Comparison of ENCODE assay signal across 8 cellular contexts in genomic region chr13:19927117-19927734, GRCh38. TPM values are rescaled to one million over a fixed set of nuclear protein-coding genes. Genes with fewer than 3 reads are reported as not detected.
DNase-seq lines count a peak whose midpoint lies in the region; ATAC-seq and TF ChIP-seq lines count a peak whose summit lies in the region.

No MANE protein-coding gene starts in this region.

- TF ChIP-seq POLR2A in uterus (IDR thresholded peaks at IDR 0.05) = no peak

- intact Hi-C loops in uterus (cut with DNase I; ENCODE audit: low total_unique reads) = no loop called here

- H2AFZ ChIP-seq in SK-N-SH (ENCODE audit: low read depth) = no peak overlapping the region

- no peak overlapping the region for H3K9ac ChIP-seq in SK-N-SH

- no peak overlapping the region for H3K27ac ChIP-seq in SK-N-SH (ENCODE audit: low read depth in 2 of 2, low read length in 1 of 2)
- H3K27ac ChIP-seq in uterus = no peak overlapping the region

- ATAC-seq in GM18873 (IDR thresholded peaks at IDR 0.05; ENCODE audit: low FRiP score, unreplicated experiment) (no peak), GM21717 (IDR thresholded peaks at IDR 0.05; ENCODE audit: unreplicated experiment) (no peak)

- POLR2A ChIA-PET in SK-N-SH (lab: Yijun Ruan, JAX) = no interaction called here

- DNase-seq in AG20443 (ENCODE audit: low spot score) (peak; percentile 19), HCEC 1CT (peak; percentile 34), SK-N-SH (no peak), iPS-NIHi11 (ENCODE audit: low spot score) (peak; percentile 37), uterus (no peak)
- no peak for DNase-seq in stimulated activated CD4-positive, alpha-beta T cell treated with anti-CD3 and anti-CD28 coated beads, Interleukin-4, amount 100 ng/mL, for 1 hour

- no peaks in the 10 kb centered on the region for H3K9me2 ChIP-seq in SK-N-SH

- H3K36me3 ChIP-seq in SK-N-SH (replicated peaks in 1 of 2; ENCODE audit: control insufficient read depth in 1 of 2, insufficient read depth in 2 of 2, low read length in 1 of 2) (no peaks in the 10 kb centered on the region), uterus (no peaks in the 10 kb centered on the region)

- no peak overlapping the region for H3K4me2 ChIP-seq in SK-N-SH

- TF ChIP-seq CTCF in SK-N-SH (IDR thresholded peaks at IDR 0.05) (peak; percentile 57), uterus (IDR thresholded peaks at IDR 0.05) (peak; percentile 11 to 51 (median 28))

- H3F3A ChIP-seq in SK-N-SH (replicated peaks; ENCODE audit: insufficient read depth) = no peaks in the 10 kb centered on the region

- H3K79me2 ChIP-seq in SK-N-SH (ENCODE audit: insufficient read depth) = no peaks in the 10 kb centered on the region

- H4K20me1 ChIP-seq in SK-N-SH (ENCODE audit: insufficient read depth) = no peaks in the 10 kb centered on the region

- CTCF ChIA-PET in SK-N-SH (lab: Yijun Ruan, JAX) = interaction anchor here (0.6 to 1.4 kb wide), 6 partner anchors 16 to 218 kb away, joined by 3 read pairs; no protein-coding TSS in a partner anchor

- H3K4me1 ChIP-seq in SK-N-SH (ENCODE audit: control insufficient read depth in 1 of 2, insufficient read depth in 2 of 2, low read depth in 1 of 2, low read length in 1 of 2) (no peaks in the 10 kb centered on the region), uterus (no peaks in the 10 kb centered on the region)

- peak; percentile 46 for TF ChIP-seq RAD21 in SK-N-SH (IDR thresholded peaks at IDR 0.05; ENCODE audit: low read length)

- H3K9me3 ChIP-seq in SK-N-SH = no peaks in the 10 kb centered on the region
- no peaks in the 10 kb centered on the region for H3K9me3 ChIP-seq in uterus

- H3K4me3 ChIP-seq in SK-N-SH (ENCODE audit: low read depth in 2 of 2, low read length in 1 of 2) (no peak overlapping the region), uterus (no peak overlapping the region)

- no peaks in the 10 kb centered on the region for H3K27me3 ChIP-seq in SK-N-SH (ENCODE audit: insufficient read depth)
- no peaks in the 10 kb centered on the region for H3K27me3 ChIP-seq in uterus

- TF ChIP-seq EP300 in SK-N-SH (IDR thresholded peaks at IDR 0.05; ENCODE audit: borderline replicate concordance in 1 of 2, low read depth in 1 of 2, low read length in 1 of 2) = no peak

- WGBS in SK-N-SH (ENCODE audit: low lambda C conversion rate) = 58% methylated on average over 4 of the region's 4 CpGs

TF ChIP-seq in SK-N-SH, 30 proteins besides CTCF, POLR2A, EP300 and RAD21:
- peak; percentile 17; the same call in 1 of the 2 replicates for TF ChIP-seq SMC3 (IDR thresholded peaks at IDR 0.05; ENCODE audit: low read depth, low read length)
- TF ChIP-seq, protein P1, sequence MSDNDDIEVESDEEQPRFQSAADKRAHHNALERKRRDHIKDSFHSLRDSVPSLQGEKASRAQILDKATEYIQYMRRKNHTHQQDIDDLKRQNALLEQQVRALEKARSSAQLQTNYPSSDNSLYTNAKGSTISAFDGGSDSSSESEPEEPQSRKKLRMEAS (IDR thresholded peaks at IDR 0.05; ENCODE audit: low read depth) = no peak

RNA-seq across cellular contexts. Expression of gene ZMYM2, which starts 31.3 kb away (rescaled TPM):
- 11.5 and 15.8 TPM in 2 replicates for polyA plus RNA-seq in SK-N-SH (2012; rRNA removed)
- polyA plus RNA-seq in SK-N-SH (2012; cell fraction: cytosol; rRNA removed) = 14.0 and 16.6 TPM in 2 replicates
- polyA plus RNA-seq in SK-N-SH (2012; cell fraction: nucleus; rRNA removed) = 23.1 and 56.4 TPM in 2 replicates
- total RNA-seq in uterus = 100 to 1,000 TPM in 2 of 4 donors, 10 to 100 TPM in 2; 54.7 to 175 (median 98.3) TPM

Comparison
In these comparisons a context has a peak if more than half of its experiments do, and no peak if none do; other contexts are left out.
1. DNase-seq: peak in AG20443 (single experiment), HCEC 1CT (single experiment) and iPS-NIHi11 (single experiment); none in SK-N-SH (single experiment), uterus (0 of 2) and stimulated activated CD4-positive, alpha-beta T cell treated with anti-CD3 and anti-CD28 coated beads, Interleukin-4, amount 100 ng/mL, for 1 hour (single experiment).